In genomic region chr1:33050221-33051076, GRCh38 we compare ENCODE assay signal across 13 cellular contexts. TPM values are rescaled to one million over a fixed set of nuclear protein-coding genes. Genes with fewer than 3 reads are reported as not detected.
DNase-seq lines count a peak whose midpoint lies in the region; ATAC-seq, FAIRE-seq and TF ChIP-seq lines count a peak whose summit lies in the region.
"Had no signal": no experiment of that assay in that cellular context is flagged by ENCODE, and none has a peak within 500 bp of the region (broad histone marks: within the 10 kb centered on the region; RNA-seq: fewer than 3 reads in every experiment).

No MANE protein-coding gene starts in this region.

- no peak overlapping the region for H3K9ac ChIP-seq in HepG2 (ENCODE audit: insufficient read depth, low read depth, low read length)

- peak overlapping the region; percentile 64 for H3K4me2 ChIP-seq in HepG2 (ENCODE audit: low read depth, low read length)

- ATAC-seq in HepG2 (peak; percentile 71), right lobe of liver (no peak), SK-N-SH treated with all-trans-retinoic acid at 6 μM for 48 hours (peak; percentile 54), gastroesophageal sphincter (peak; percentile 74), HG03039 (IDR thresholded peaks at IDR 0.05; ENCODE audit: unreplicated experiment) (no peak), GM18858 (IDR thresholded peaks at IDR 0.05; ENCODE audit: unreplicated experiment) (no peak)
- ATAC-seq: stimulated activated memory B cell treated with anti-CD40 and anti-IgM and Interleukin-4, amounts not matched to agents 10 μg/mL and 1 μg/mL and 100 μg/mL, for 72 hours had no signal

- CTCF ChIA-PET in HepG2 (lab: Yijun Ruan, JAX; ENCODE audit: low intra/inter-chr PET ratio, low total read pairs): no interaction called here

- peak in 1 of 2 experiments; percentile 24; a peak in 1 of 4 replicates for TF ChIP-seq EP300 in HepG2 (IDR thresholded peaks at IDR 0.05; ENCODE audit: low read depth in 2 of 2, low read length in 2 of 2)
- TF ChIP-seq EP300 in HepG2 (CRISPR knock-in tag; IDR thresholded peaks at IDR 0.05; ENCODE audit: borderline replicate concordance): 0 out of 2 replicates have a peak, but pooled peaks have one; percentile 39
- no peak for TF ChIP-seq EP300 in gastroesophageal sphincter (IDR thresholded peaks at IDR 0.05)

- H2AFZ ChIP-seq in HepG2 (ENCODE audit: low read length): no peak overlapping the region

- TF ChIP-seq CTCF in HepG2 (CRISPR knock-in tag; IDR thresholded peaks at IDR 0.05): peak; percentile 47
- TF ChIP-seq CTCF in right lobe of liver (IDR thresholded peaks at IDR 0.05): no peak
- no peak for TF ChIP-seq CTCF in gastroesophageal sphincter (IDR thresholded peaks at IDR 0.05)
- TF ChIP-seq CTCF in spleen (IDR thresholded peaks at IDR 0.05 in 8 of 11, conservative IDR thresholded peaks at IDR 0.05 in 3 of 11): peak in 3 of 11 experiments; percentile 16 to 50 (median 25)

- TF ChIP-seq RAD21 in HepG2 (CRISPR knock-in tag; IDR thresholded peaks at IDR 0.05): peak; percentile 9; the same call in 1 of the 2 replicates

- H3K27me3 ChIP-seq in HepG2 (ENCODE audit: control insufficient read depth in 1 of 2, insufficient read depth in 2 of 2, low read length in 2 of 2): no peaks in the 10 kb centered on the region
- no peaks in the 10 kb centered on the region for H3K27me3 ChIP-seq in right lobe of liver
- H3K27me3 ChIP-seq in gastroesophageal sphincter: no peaks in the 10 kb centered on the region
- H3K27me3 ChIP-seq in spleen (replicated peaks in 1 of 7): no peaks in the 10 kb centered on the region
- H3K27me3 ChIP-seq: pancreas had no signal

- no peaks in the 10 kb centered on the region for H3K9me3 ChIP-seq in HepG2 (ENCODE audit: low read length)
- H3K9me3 ChIP-seq in right lobe of liver: no peaks in the 10 kb centered on the region
- no peaks in the 10 kb centered on the region for H3K9me3 ChIP-seq in gastroesophageal sphincter
- no peaks in the 10 kb centered on the region for H3K9me3 ChIP-seq in spleen
- H3K9me3 ChIP-seq: pancreas had no signal

- TF ChIP-seq POLR2A in HepG2 (IDR thresholded peaks at IDR 0.05; ENCODE audit: insufficient read depth in 1 of 2, low read depth in 2 of 2, low read length in 2 of 2) (no peak), right lobe of liver (IDR thresholded peaks at IDR 0.05) (no peak), gastroesophageal sphincter (IDR thresholded peaks at IDR 0.05) (no peak), spleen (IDR thresholded peaks at IDR 0.05) (no peak)

- peak; percentile 60 for DNase-seq in HepG2 (ENCODE audit: low spot score)
- no peak for DNase-seq in right lobe of liver
- no peak for DNase-seq in spleen
- no peak for DNase-seq in stimulated activated naive CD4-positive, alpha-beta T cell treated with Interleukin-2 at 50 U/mL for 16 hours (lab: John Stamatoyannopoulos, UW)
- DNase-seq: activated CD4-positive, alpha-beta T cell treated with anti-CD3 and anti-CD28 coated beads, Interleukin-2, amount 10 ng/mL, durations not matched to agents 24 days and 14 days; CD8-positive, alpha-beta memory T cell; pancreas had no signal

- H3K4me1 ChIP-seq in HepG2 (ENCODE audit: insufficient read depth, low read length): peaks cover 68% of the 10 kb centered on the region
- peaks cover 0 to 10% (median 1%) of the 10 kb centered on the region in 4 donors for H3K4me1 ChIP-seq in right lobe of liver
- H3K4me1 ChIP-seq in gastroesophageal sphincter: peaks cover 0 to 17% (median 3%) of the 10 kb centered on the region in 3 donors
- peaks cover 0 to 38% (median 11%) of the 10 kb centered on the region in 6 donors for H3K4me1 ChIP-seq in spleen

- H3K4me3 ChIP-seq in HepG2 (replicated peaks in 1 of 3; ENCODE audit: insufficient read depth in 1 of 3, low read depth in 2 of 3, low read length in 3 of 3) (peak overlapping the region in 1 of 3 experiments; percentile 25; a peak in 1 of 6 replicates), right lobe of liver (no peak overlapping the region), gastroesophageal sphincter (no peak overlapping the region), spleen (peak overlapping the region in 1 of 8 donors; percentile 10)
- H3K4me3 ChIP-seq: pancreas had no signal

- H3K36me3 ChIP-seq in HepG2 (replicated peaks in 1 of 2; ENCODE audit: control insufficient read depth in 1 of 2, insufficient read depth in 2 of 2, low read length in 2 of 2): no peaks in the 10 kb centered on the region
- H3K36me3 ChIP-seq in right lobe of liver: no peaks in the 10 kb centered on the region
- H3K36me3 ChIP-seq in gastroesophageal sphincter: no peaks in the 10 kb centered on the region
- no peaks in the 10 kb centered on the region for H3K36me3 ChIP-seq in spleen
- H3K36me3 ChIP-seq: pancreas had no signal

- in situ Hi-C loops in HepG2 (cut with HindIII; ENCODE audit: extremely low pct_ligation_motif_present, low pct_unique_long_range_greater_than_20kb): no loop called here

- H3K79me2 ChIP-seq in HepG2 (ENCODE audit: insufficient read depth, low read length): no peaks in the 10 kb centered on the region

- POLR2A ChIA-PET in HepG2 (lab: Yijun Ruan, JAX): interaction anchor here (0.6 to 0.9 kb wide), 6 partner anchors 30 to 302 kb away, joined by 3 to 5 read pairs (median 4); partner anchors contain the start of genes AZIN2, S100PBP and YARS1

- no peaks in the 10 kb centered on the region for H4K20me1 ChIP-seq in HepG2 (ENCODE audit: insufficient read depth, low read length)

- intact Hi-C loops in HepG2 (cut with micrococcal nuclease; ENCODE audit: unreplicated experiment): loop anchor here (10.0 kb wide), 1 partner anchor 46 kb away; no protein-coding TSS in a partner anchor
- intact Hi-C loops in right lobe of liver (cut with DNase I): loop anchor here in 1 of 2 donors (10.0 kb wide), 1 partner anchor 106 kb away; no protein-coding TSS in a partner anchor
- intact Hi-C loops in spleen (cut with DNase I; ENCODE audit: low total_unique reads): no loop called here

- H3K27ac ChIP-seq in HepG2 (ENCODE audit: extremely low read length, insufficient read depth, low read length) (peak overlapping the region; percentile 46), right lobe of liver (no peak overlapping the region), gastroesophageal sphincter (peak overlapping the region in 1 of 4 donors; percentile 45), spleen (peak overlapping the region in 4 of 8 donors; percentile 45 to 71 (median 60))
- H3K27ac ChIP-seq: pancreas had no signal

- FAIRE-seq in HepG2 (lab: Jason Lieb, UNC): peak; percentile 4
- FAIRE-seq: endothelial cell of umbilical vein, pancreas had no signal

- no TSS peak for BruUV-seq in HepG2 (replicated peaks; lab: Mats Ljungman, UMichigan)

- 68% methylated on average over 13 of the region's 17 CpGs for WGBS in HepG2 (ENCODE audit: low lambda C conversion rate)
- 76% methylated on average over 10 of the region's 17 CpGs for WGBS in right lobe of liver (ENCODE audit: insufficient coverage, low coverage, low lambda C conversion rate, missing lambda C conversion rate)
- WGBS in gastroesophageal sphincter (ENCODE audit: low coverage in 1 of 2), 2 donors: 48 to 84% methylated on average over 2 to 16 of the region's 17 CpGs
- WGBS in spleen, 5 donors: 69 to 83% (median 77%) methylated on average over 13 to 17 of the region's 17 CpGs

RNA-seq across cellular contexts. Expression of gene AK2, which starts 13.8 kb away (rescaled TPM):
- total RNA-seq in HepG2 (2016; rRNA removed; fragmentation: Illumina TruSeq; extraction: Trizol) (188 and 241 TPM in 2 replicates), right lobe of liver (100 to 1,000 TPM; 119 to 301 (median 130) TPM), gastroesophageal sphincter (100 to 1,000 TPM in 2 of 4 donors, 10 to 100 TPM in 2; 88.9 to 115 (median 97.1) TPM), spleen (100 to 1,000 TPM in 4 of 7 donors, 10 to 100 TPM in 3; 83.9 to 139 (median 103) TPM)
- total RNA-seq in HepG2 (2016; cell fraction: cytosol; rRNA removed; fragmentation: Illumina TruSeq; extraction: Trizol; ENCODE audit: low read depth): 52.1 and 74.6 TPM in 2 replicates
- 187 and 275 TPM in 2 replicates for total RNA-seq in HepG2 (2016; cell fraction: insoluble cytoplasmic fraction; rRNA removed; fragmentation: Illumina TruSeq; extraction: Trizol)
- 66.1 and 71.1 TPM in 2 replicates for total RNA-seq in HepG2 (2016; cell fraction: membrane; rRNA removed; fragmentation: Illumina TruSeq; extraction: Trizol)
- total RNA-seq in HepG2 (2016; cell fraction: nucleus; rRNA removed; fragmentation: Illumina TruSeq; extraction: Trizol): 105 and 106 TPM in 2 replicates
- polyA plus RNA-seq in HepG2 (2011; rRNA removed) (163 and 170 TPM in 2 replicates), spleen (10 to 100 TPM; 42.8 to 75.1 (median 74.7) TPM)
- 225 and 227 TPM in 2 replicates for polyA plus RNA-seq in HepG2 (2011; cell fraction: cytosol; rRNA removed)
- polyA plus RNA-seq in HepG2 (2011; cell fraction: nucleus; rRNA removed): 171 and 188 TPM in 2 replicates
- polyA plus RNA-seq in HepG2 (2012): 124 and 158 TPM in 2 replicates
- polyA plus RNA-seq in HepG2 (2016; cell fraction: cytosol; fragmentation: Illumina TruSeq; extraction: Trizol; ENCODE audit: low read depth): 51.9 and 61.1 TPM in 2 replicates
- 273 and 291 TPM in 2 replicates for polyA plus RNA-seq in HepG2 (2016; cell fraction: insoluble cytoplasmic fraction; fragmentation: Illumina TruSeq; extraction: Trizol; ENCODE audit: low read depth)
- 58.4 and 63.7 TPM in 2 replicates for polyA plus RNA-seq in HepG2 (2016; cell fraction: membrane; fragmentation: Illumina TruSeq; extraction: Trizol; ENCODE audit: low read depth)
- 152 and 193 TPM in 2 replicates for polyA plus RNA-seq in HepG2 (2016; cell fraction: nucleus; fragmentation: Illumina TruSeq; extraction: Trizol; ENCODE audit: insufficient read depth, low read depth)
- 55.0 and 146 TPM in 2 replicates for polyA minus RNA-seq in HepG2 (2011; rRNA and poly(A)+ RNA removed; ENCODE audit: low replicate concordance)
- 54.3 and 66.4 TPM in 2 replicates for polyA minus RNA-seq in HepG2 (2011; cell fraction: cytosol; rRNA and poly(A)+ RNA removed)
- 96.8 and 148 TPM in 2 replicates for polyA minus RNA-seq in HepG2 (2011; cell fraction: nucleus; rRNA and poly(A)+ RNA removed)

RNA-seq across cellular contexts. Expression of gene AZIN2, which starts 30.5 kb away (rescaled TPM):
- total RNA-seq in HepG2 (2016; rRNA removed; fragmentation: Illumina TruSeq; extraction: Trizol): 1.5 and 1.7 TPM in 2 replicates
- 1.1 and 1.3 TPM in 2 replicates for total RNA-seq in HepG2 (2016; cell fraction: cytosol; rRNA removed; fragmentation: Illumina TruSeq; extraction: Trizol; ENCODE audit: low read depth)
- 1.1 and 2.1 TPM in 2 replicates for total RNA-seq in HepG2 (2016; cell fraction: insoluble cytoplasmic fraction; rRNA removed; fragmentation: Illumina TruSeq; extraction: Trizol)
- 1.9 and 3.3 TPM in 2 replicates for total RNA-seq in HepG2 (2016; cell fraction: membrane; rRNA removed; fragmentation: Illumina TruSeq; extraction: Trizol)
- 3.3 and 3.6 TPM in 2 replicates for total RNA-seq in HepG2 (2016; cell fraction: nucleus; rRNA removed; fragmentation: Illumina TruSeq; extraction: Trizol)
- polyA plus RNA-seq in HepG2 (2011; rRNA removed): 3.5 and 5.7 TPM in 2 replicates
- 5.0 and 5.9 TPM in 2 replicates for polyA plus RNA-seq in HepG2 (2011; cell fraction: cytosol; rRNA removed)
- 11.6 and 12.5 TPM in 2 replicates for polyA plus RNA-seq in HepG2 (2011; cell fraction: nucleus; rRNA removed)
- 2.4 TPM in 2 replicates for polyA plus RNA-seq in HepG2 (2012)
- 1.2 and 2.1 TPM in 2 replicates for polyA plus RNA-seq in HepG2 (2016; cell fraction: cytosol; fragmentation: Illumina TruSeq; extraction: Trizol; ENCODE audit: low read depth)
- 1.7 and 1.8 TPM in 2 replicates for polyA plus RNA-seq in HepG2 (2016; cell fraction: insoluble cytoplasmic fraction; fragmentation: Illumina TruSeq; extraction: Trizol; ENCODE audit: low read depth)
- 1.5 and 3.1 TPM in 2 replicates for polyA plus RNA-seq in HepG2 (2016; cell fraction: membrane; fragmentation: Illumina TruSeq; extraction: Trizol; ENCODE audit: low read depth)
- polyA plus RNA-seq in HepG2 (2016; cell fraction: nucleus; fragmentation: Illumina TruSeq; extraction: Trizol; ENCODE audit: insufficient read depth, low read depth): 3.6 and 5.6 TPM in 2 replicates
- 0.12 and 8.6 TPM in 2 replicates for polyA minus RNA-seq in HepG2 (2011; rRNA and poly(A)+ RNA removed; ENCODE audit: low replicate concordance)
- polyA minus RNA-seq in HepG2 (2011; cell fraction: cytosol; rRNA and poly(A)+ RNA removed): 2.1 and 3.6 TPM in 2 replicates
- 8.3 and 8.8 TPM in 2 replicates for polyA minus RNA-seq in HepG2 (2011; cell fraction: nucleus; rRNA and poly(A)+ RNA removed)
- 1 to 10 TPM in 2 of 6 experiments, under 1 TPM in 4; 0.62 to 1.2 (median 0.85) TPM for total RNA-seq in right lobe of liver
- total RNA-seq in gastroesophageal sphincter: 1 to 10 TPM in 3 of 4 donors, under 1 TPM in 1; 0.31 to 6.4 (median 2.8) TPM
- 1 to 10 TPM; 2.8 to 8.3 (median 4.4) TPM for total RNA-seq in spleen
- 1 to 10 TPM; 1.4 to 2.0 (median 1.5) TPM for polyA plus RNA-seq in spleen

Comparison
In these comparisons a context has a peak if more than half of its experiments do, and no peak if none do; other contexts are left out.
1. ATAC-seq: peak in HepG2 (single experiment), SK-N-SH treated with all-trans-retinoic acid at 6 μM for 48 hours (single experiment) and gastroesophageal sphincter (single experiment); none in right lobe of liver (0 of 4), HG03039 (single experiment) and GM18858 (single experiment).
2. Of the 2 proteins assayed by ChIP-seq in both HepG2 and SK-N-SH treated with all-trans-retinoic acid at 6 μM for 48 hours: peak only in HepG2: PATZ1; only in SK-N-SH treated with all-trans-retinoic acid at 6 μM for 48 hours: none; in both: none; in neither: 1.